Comparison of ENCODE assay signal across 1 cellular context in the genomic region with DNA sequence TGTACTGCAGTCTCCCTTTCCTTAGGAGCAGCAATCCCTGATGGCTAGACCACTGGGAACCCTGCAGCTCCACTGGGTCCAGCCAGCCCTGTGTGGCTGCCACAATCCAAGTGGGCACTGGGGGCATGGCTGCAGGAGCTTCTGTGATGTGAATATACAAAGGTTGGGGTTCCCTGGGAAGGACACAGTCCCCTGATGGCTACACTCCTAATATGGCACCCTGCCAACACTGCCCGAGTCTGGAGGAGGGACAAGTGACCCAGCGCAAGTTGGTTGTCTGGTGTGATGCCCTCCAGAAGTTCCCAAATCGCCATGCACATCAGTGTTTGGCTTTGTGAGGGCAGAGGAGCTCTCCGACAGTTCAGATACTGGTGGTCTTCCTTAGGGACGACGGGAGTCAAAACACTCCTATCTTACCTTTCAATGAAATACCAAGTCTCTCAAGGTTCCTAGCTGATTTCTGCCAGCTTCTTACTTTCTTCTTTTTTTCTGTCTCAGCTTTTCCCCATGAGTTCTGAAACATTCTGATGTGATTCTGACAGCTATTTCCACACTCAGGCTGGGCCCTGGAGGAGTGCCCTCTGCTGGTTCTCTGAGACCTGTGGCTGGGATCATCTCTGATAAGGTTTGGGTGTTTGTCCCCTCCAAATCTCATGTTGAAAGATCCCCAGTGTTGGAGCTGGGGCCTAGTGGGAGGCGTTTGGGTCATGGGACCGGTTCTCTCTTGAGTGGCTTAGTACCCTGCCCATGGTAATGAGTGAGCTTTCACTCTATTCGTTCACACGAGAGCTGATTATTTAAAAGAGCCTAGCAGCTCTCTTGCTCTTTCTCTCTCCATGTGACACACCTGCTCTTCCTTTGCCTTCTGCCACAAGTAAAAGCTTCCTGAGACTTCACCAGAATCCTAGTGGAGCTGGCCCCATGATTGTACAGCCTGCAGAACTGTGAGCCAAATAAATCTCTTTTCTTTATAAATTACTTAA.
TF ChIP-seq lines count a peak whose summit lies in the region.

No MANE protein-coding gene starts in this region.

TF ChIP-seq in K562, 482 proteins besides CTCF, POLR2A, EP300 and RAD21 (continued from another document):
- TF ChIP-seq, protein P1, sequence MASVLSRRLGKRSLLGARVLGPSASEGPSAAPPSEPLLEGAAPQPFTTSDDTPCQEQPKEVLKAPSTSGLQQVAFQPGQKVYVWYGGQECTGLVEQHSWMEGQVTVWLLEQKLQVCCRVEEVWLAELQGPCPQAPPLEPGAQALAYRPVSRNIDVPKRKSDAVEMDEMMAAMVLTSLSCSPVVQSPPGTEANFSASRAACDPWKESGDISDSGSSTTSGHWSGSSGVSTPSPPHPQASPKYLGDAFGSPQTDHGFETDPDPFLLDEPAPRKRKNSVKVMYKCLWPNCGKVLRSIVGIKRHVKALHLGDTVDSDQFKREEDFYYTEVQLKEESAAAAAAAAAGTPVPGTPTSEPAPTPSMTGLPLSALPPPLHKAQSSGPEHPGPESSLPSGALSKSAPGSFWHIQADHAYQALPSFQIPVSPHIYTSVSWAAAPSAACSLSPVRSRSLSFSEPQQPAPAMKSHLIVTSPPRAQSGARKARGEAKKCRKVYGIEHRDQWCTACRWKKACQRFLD (CRISPR knock-in tag; IDR thresholded peaks at IDR 0.05) = no peak
- TF ChIP-seq RFX1 (IDR thresholded peaks at IDR 0.05) = no peak
